20 cellular contexts compared by ENCODE assay signal in the genomic region with DNA sequence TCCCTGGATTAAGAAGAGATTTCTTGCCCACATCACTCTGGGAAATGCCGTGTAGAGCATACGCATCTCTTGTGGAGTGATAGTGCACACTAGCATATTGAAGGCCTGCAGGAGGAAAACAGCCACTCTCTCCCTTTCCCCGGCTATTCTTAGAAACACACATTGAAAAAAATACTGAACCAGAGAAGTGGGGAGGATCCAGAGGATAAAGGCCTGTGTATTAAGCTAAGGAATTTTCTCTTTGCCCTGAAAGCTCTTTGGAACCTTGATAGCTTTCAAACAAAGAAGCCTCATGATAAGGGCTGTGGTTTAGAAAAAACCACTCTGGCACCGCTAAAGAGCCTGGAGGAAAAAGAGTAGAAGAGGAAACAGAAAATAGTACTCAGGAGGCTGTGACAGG.
"Had no signal": no experiment of that assay in that cellular context is flagged by ENCODE, and none has a peak within 500 bp of the region (broad histone marks: within the 10 kb centered on the region; RNA-seq: fewer than 3 reads in every experiment).

No MANE protein-coding gene starts in this region.

- ATAC-seq: activated CD8-positive, alpha-beta memory T cell treated with anti-CD3 and anti-CD28 coated beads, Interleukin-2, amount 10 ng/mL, durations not matched to agents 7 days and 5 days; lower lobe of right lung; naive thymus-derived CD8-positive, alpha-beta T cell had no signal

- H3K9me3 ChIP-seq: colonic mucosa, esophagus squamous epithelium, lower lobe of right lung, tibial nerve had no signal

- H3K27ac Mint-ChIP-seq: activated CD4-positive, alpha-beta memory T cell treated with anti-CD3 and anti-CD28 coated beads for 36 hours; activated CD8-positive, alpha-beta memory T cell treated with anti-CD3 and anti-CD28 coated beads, Interleukin-2, amount 10 ng/mL, durations not matched to agents 7 days and 5 days; activated naive CD4-positive, alpha-beta T cell treated with anti-CD3 and anti-CD28 coated beads, Interleukin-2, amount 10 ng/mL, durations not matched to agents 7 days and 5 days; activated T-helper 2 cell treated with anti-CD3 and anti-CD28 coated beads, Interferon-gamma antibody, Interleukin-2, Interleukin-4, amounts not matched to agents 10 μg/mL and 5 μg/mL and 100 μg/mL, durations not matched to agents 14 hours and 24 hours and 36 hours; naive thymus-derived CD8-positive, alpha-beta T cell had no signal

- H3K9me3 Mint-ChIP-seq: activated CD4-positive, alpha-beta memory T cell treated with anti-CD3 and anti-CD28 coated beads for 36 hours; activated naive CD4-positive, alpha-beta T cell treated with anti-CD3 and anti-CD28 coated beads, Interleukin-2, amount 10 ng/mL, durations not matched to agents 7 days and 5 days had no signal

- H3K4me1 ChIP-seq: colonic mucosa, esophagus squamous epithelium, lower lobe of right lung, tibial nerve had no signal

- H3K27me3 ChIP-seq: colonic mucosa, esophagus squamous epithelium, tibial nerve had no signal

- H3K27ac ChIP-seq: colonic mucosa, esophagus squamous epithelium, lower lobe of right lung, tibial nerve, WERI-Rb-1 had no signal

- H3K36me3 ChIP-seq: colonic mucosa, esophagus squamous epithelium, lower lobe of right lung, tibial nerve, WERI-Rb-1 had no signal

- H3K4me1 Mint-ChIP-seq: activated CD8-positive, alpha-beta memory T cell treated with anti-CD3 and anti-CD28 coated beads, Interleukin-2, amount 10 ng/mL, durations not matched to agents 7 days and 5 days; activated naive CD4-positive, alpha-beta T cell treated with anti-CD3 and anti-CD28 coated beads, Interleukin-2, amount 10 ng/mL, durations not matched to agents 7 days and 5 days; naive thymus-derived CD8-positive, alpha-beta T cell had no signal

- H3K4me3 ChIP-seq: colonic mucosa, esophagus squamous epithelium, lower lobe of right lung, tibial nerve had no signal

- H3K4me3 Mint-ChIP-seq: activated CD4-positive, alpha-beta memory T cell treated with anti-CD3 and anti-CD28 coated beads for 36 hours; activated CD8-positive, alpha-beta memory T cell treated with anti-CD3 and anti-CD28 coated beads, Interleukin-2, amount 10 ng/mL, durations not matched to agents 7 days and 5 days; activated naive CD4-positive, alpha-beta T cell treated with anti-CD3 and anti-CD28 coated beads, Interleukin-2, amount 10 ng/mL, durations not matched to agents 7 days and 5 days; naive thymus-derived CD8-positive, alpha-beta T cell had no signal

- H3K27me3 Mint-ChIP-seq: activated CD4-positive, alpha-beta memory T cell treated with anti-CD3 and anti-CD28 coated beads for 36 hours; activated CD8-positive, alpha-beta memory T cell treated with anti-CD3 and anti-CD28 coated beads, Interleukin-2, amount 10 ng/mL, durations not matched to agents 7 days and 5 days; activated naive CD4-positive, alpha-beta T cell treated with anti-CD3 and anti-CD28 coated beads, Interleukin-2, amount 10 ng/mL, durations not matched to agents 7 days and 5 days had no signal

- DNase-seq: activated CD4-positive, alpha-beta memory T cell treated with anti-CD3 and anti-CD28 coated beads for 36 hours; activated CD8-positive, alpha-beta memory T cell treated with anti-CD3 and anti-CD28 coated beads, Interleukin-2, amount 10 ng/mL, durations not matched to agents 7 days and 5 days; activated naive CD4-positive, alpha-beta T cell treated with anti-CD3 and anti-CD28 coated beads, Interleukin-2, amount 10 ng/mL, durations not matched to agents 7 days and 5 days; activated T-cell treated with anti-CD3 and anti-CD28 coated beads, Interleukin-2, amount 50 U/mL, for 1 hour; caudate nucleus; colonic mucosa; esophagus squamous epithelium; lower lobe of right lung; naive thymus-derived CD8-positive, alpha-beta T cell; nucleus accumbens; posterior cingulate gyrus; retina; small intestine; stimulated activated CD4-positive, alpha-beta T cell treated with anti-CD3 and anti-CD28 coated beads, Interleukin-4, amount 100 ng/mL, for 4 hours; stimulated activated CD8-positive, alpha-beta memory T cell treated with anti-CD3 and anti-CD28 coated beads, Interleukin-4, amount 100 ng/mL, for 48 hours; stimulated activated naive CD4-positive, alpha-beta T cell treated with Interleukin-2 at 50 U/mL for 16 hours; substantia nigra; WERI-Rb-1 had no signal

- H3K36me3 Mint-ChIP-seq: activated CD4-positive, alpha-beta memory T cell treated with anti-CD3 and anti-CD28 coated beads for 36 hours; activated CD8-positive, alpha-beta memory T cell treated with anti-CD3 and anti-CD28 coated beads, Interleukin-2, amount 10 ng/mL, durations not matched to agents 7 days and 5 days; activated naive CD4-positive, alpha-beta T cell treated with anti-CD3 and anti-CD28 coated beads, Interleukin-2, amount 10 ng/mL, durations not matched to agents 7 days and 5 days; naive thymus-derived CD8-positive, alpha-beta T cell had no signal
